Comparison of ENCODE assay signal across 19 cellular contexts in genomic region chr22:38108561-38109319, GRCh38. TPM values are rescaled to one million over a fixed set of nuclear protein-coding genes. Genes with fewer than 3 reads are reported as not detected.
DNase-seq lines count a peak whose midpoint lies in the region; ATAC-seq, FAIRE-seq and TF ChIP-seq lines count a peak whose summit lies in the region.
"Had no signal": no experiment of that assay in that cellular context is flagged by ENCODE, and none has a peak within 500 bp of the region (broad histone marks: within the 10 kb centered on the region; RNA-seq: fewer than 3 reads in every experiment).

No MANE protein-coding gene starts in this region.

- H3K27me3 Mint-ChIP-seq in CD8-positive, alpha-beta memory T cell = no peaks in the 10 kb centered on the region

- FAIRE-seq in kidney (lab: Jason Lieb, UNC) (no peak), GM12891 (lab: Jason Lieb, UNC) (no peak)
- FAIRE-seq: endometrium, G401.6 had no signal

- peak overlapping the region in 1 of 7 donors; percentile 35 for H3K4me3 Mint-ChIP-seq in CD8-positive, alpha-beta memory T cell

- peaks cover 0 to 9% (median 2%) of the 10 kb centered on the region in 3 donors for H3K36me3 Mint-ChIP-seq in CD8-positive, alpha-beta memory T cell

- TF ChIP-seq POLR2A in GM12891 (IDR thresholded peaks at IDR 0.05; ENCODE audit: low read depth, low read length) = no peak

- no peak overlapping the region for H3K9ac ChIP-seq in kidney (ENCODE audit: low read length in 2 of 2)

- no peaks in the 10 kb centered on the region for H3K4me1 ChIP-seq in CD8-positive, alpha-beta memory T cell (ENCODE audit: insufficient read depth, low read length)
- H3K4me1 ChIP-seq in kidney (ENCODE audit: control insufficient read depth in 1 of 2, insufficient read depth in 1 of 2, low read depth in 1 of 2, low read length in 2 of 2) (peaks cover 8 to 10% of the 10 kb centered on the region in 2 donors), osteoblast (ENCODE audit: insufficient read depth, low read length) (no peaks in the 10 kb centered on the region)

- no peaks in the 10 kb centered on the region for H3K9me3 ChIP-seq in CD8-positive, alpha-beta memory T cell (ENCODE audit: low read length)
- no peaks in the 10 kb centered on the region for H3K9me3 ChIP-seq in kidney (ENCODE audit: control insufficient read depth in 1 of 2, low read length in 2 of 2)
- no peaks in the 10 kb centered on the region for H3K9me3 ChIP-seq in osteoblast (ENCODE audit: low read depth, low read length)
- H3K9me3 ChIP-seq: heart right ventricle had no signal

- H3K27ac ChIP-seq in CD8-positive, alpha-beta memory T cell (ENCODE audit: low read depth, low read length) = no peak overlapping the region
- peak overlapping the region; percentile 67 for H3K27ac ChIP-seq in RWPE1
- no peak overlapping the region for H3K27ac ChIP-seq in kidney (ENCODE audit: low read depth in 2 of 2, low read length in 2 of 2)
- H3K27ac ChIP-seq in osteoblast (ENCODE audit: low read depth, low read length) = no peak overlapping the region
- H3K27ac ChIP-seq: heart right ventricle, WERI-Rb-1 had no signal

- H3K27ac Mint-ChIP-seq in CD8-positive, alpha-beta memory T cell = peak overlapping the region in 5 of 8 donors; percentile 51 to 95 (median 76)

- peaks cover 0 to 2% (median 0%) of the 10 kb centered on the region in 5 donors for H3K9me3 Mint-ChIP-seq in CD8-positive, alpha-beta memory T cell

- intact Hi-C loops in kidney (cut with DNase I) = no loop called here

- no peaks in the 10 kb centered on the region for H4K20me1 ChIP-seq in osteoblast (ENCODE audit: insufficient read depth, low read length)

- no peaks in the 10 kb centered on the region for H3K36me3 ChIP-seq in CD8-positive, alpha-beta memory T cell (ENCODE audit: insufficient read depth, low read length)
- H3K36me3 ChIP-seq in kidney (ENCODE audit: control insufficient read depth in 1 of 2, insufficient read depth in 2 of 2, low read length in 2 of 2) = no peaks in the 10 kb centered on the region
- no peaks in the 10 kb centered on the region for H3K36me3 ChIP-seq in osteoblast (ENCODE audit: insufficient read depth, low read length)
- H3K36me3 ChIP-seq: WERI-Rb-1 had no signal

- no peaks in the 10 kb centered on the region for H3K79me2 ChIP-seq in osteoblast (ENCODE audit: insufficient read depth, low read length)

- H3K27me3 ChIP-seq in CD8-positive, alpha-beta memory T cell (ENCODE audit: insufficient read depth, low read length, poor library complexity, severe bottlenecking) = no peaks in the 10 kb centered on the region
- no peaks in the 10 kb centered on the region for H3K27me3 ChIP-seq in osteoblast (ENCODE audit: insufficient read depth, low read length)
- H3K27me3 ChIP-seq: heart right ventricle had no signal

- POLR2A ChIA-PET in CD8-positive, alpha-beta memory T cell (lab: Charles Lee) = no interaction called here
- POLR2A ChIA-PET in RWPE1 (lab: Yijun Ruan, JAX; ENCODE audit: low non-redundant PET) = no interaction called here

- ATAC-seq in GM21528 (IDR thresholded peaks at IDR 0.05; ENCODE audit: low FRiP score, unreplicated experiment) = no peak

- no peak overlapping the region for H3K4me2 ChIP-seq in osteoblast (ENCODE audit: insufficient read depth, low read length)

- peak in 1 of 5 donors; percentile 41 for DNase-seq in CD8-positive, alpha-beta memory T cell
- no peak for DNase-seq in RWPE1 (ENCODE audit: low spot score)
- DNase-seq in kidney = peak; percentile 45
- DNase-seq in osteoblast (ENCODE audit: insufficient read length, low spot score, missing footprints) = peak; percentile 39
- no peak for DNase-seq in foreskin fibroblast
- DNase-seq in GM12891 (ENCODE audit: insufficient read length, low spot score) = no peak
- DNase-seq: activated CD8-positive, alpha-beta memory T cell treated with anti-CD3 and anti-CD28 coated beads for 24 hours; activated effector memory CD4-positive, alpha-beta T cell treated with Interleukin-2 at 50 U/mL for 16 hours; AML-193; anterior cingulate cortex; cerebellar nuclear complex; heart right ventricle; NCI-H510A; stimulated activated CD4-positive, alpha-beta T cell treated with anti-CD3 and anti-CD28 coated beads, Interleukin-1b, Interleukin-23, amount 100 ng/mL, for 48 hours; WERI-Rb-1 had no signal

- CTCF ChIA-PET in CD8-positive, alpha-beta memory T cell (lab: Charles Lee) = interaction anchor here (2.1 kb wide), 1 partner anchor 122 kb away, joined by 4 read pairs; no protein-coding TSS in a partner anchor
- CTCF ChIA-PET in RWPE1 (lab: Yijun Ruan, JAX) = no interaction called here

- peaks cover 17 to 20% (median 20%) of the 10 kb centered on the region in 3 donors for H3K4me1 Mint-ChIP-seq in CD8-positive, alpha-beta memory T cell

- no peak for TF ChIP-seq CTCF in RWPE1 (conservative IDR thresholded peaks at IDR 0.05; ENCODE audit: low read depth)
- no peak for TF ChIP-seq CTCF in kidney (IDR thresholded peaks at IDR 0.05; ENCODE audit: borderline replicate concordance, extremely low read depth, insufficient read depth)
- no peak for TF ChIP-seq CTCF in osteoblast (IDR thresholded peaks at IDR 0.05; ENCODE audit: extremely low read depth, low read depth, low read length)
- no peak for TF ChIP-seq CTCF in foreskin fibroblast (IDR thresholded peaks at IDR 0.05; ENCODE audit: low read depth, low read length)

- no peak overlapping the region for H2AFZ ChIP-seq in osteoblast (ENCODE audit: low read length)

- no peak overlapping the region for H3K4me3 ChIP-seq in CD8-positive, alpha-beta memory T cell (ENCODE audit: low read length)
- no peak overlapping the region for H3K4me3 ChIP-seq in kidney (ENCODE audit: low read length in 2 of 2)
- no peak overlapping the region for H3K4me3 ChIP-seq in osteoblast (ENCODE audit: insufficient read depth, low read length)
- no peak overlapping the region for H3K4me3 ChIP-seq in foreskin fibroblast (ENCODE audit: low read depth in 1 of 2, low read length in 2 of 2)
- H3K4me3 ChIP-seq: heart right ventricle had no signal

TF ChIP-seq in GM12891, 5 proteins besides CTCF, POLR2A, EP300 and RAD21:
- no peak for TF ChIP-seq POLR2AphosphoS5 (IDR thresholded peaks at IDR 0.05; ENCODE audit: low read depth, low read length)
- no peak for TF ChIP-seq TAF1 (IDR thresholded peaks at IDR 0.05; ENCODE audit: low read depth, low read length)
- no peak for TF ChIP-seq POU2F2 (IDR thresholded peaks at IDR 0.05; ENCODE audit: low read depth, low read length)
- TF ChIP-seq SPI1 (IDR thresholded peaks at IDR 0.05; ENCODE audit: low read depth, low read length) = no peak
- no peak for TF ChIP-seq PAX5 (IDR thresholded peaks at IDR 0.05; ENCODE audit: insufficient read depth, low read length, severe bottlenecking)

RNA-seq across cellular contexts. Expression of gene BAIAP2L2, which starts 1.7 kb away (rescaled TPM):
- total RNA-seq in CD8-positive, alpha-beta memory T cell = under 1 TPM; 0.53 to 0.58 TPM
- polyA plus RNA-seq in CD8-positive, alpha-beta memory T cell = not detected
- total RNA-seq in kidney (9.7 TPM), osteoblast (0.88 and 1.1 TPM in 2 replicates)
- polyA plus RNA-seq in kidney (ENCODE audit: insufficient read depth, low read depth, low replicate concordance) = 27.8 TPM
- 0.50 TPM for polyA plus RNA-seq in GM12891 (2012; ENCODE audit: low read depth, missing spikeins)

RNA-seq across cellular contexts. Expression of gene SLC16A8, which starts 24.8 kb away (rescaled TPM):
- total RNA-seq in CD8-positive, alpha-beta memory T cell = under 1 TPM in 1 of 2 experiments, not detected in 1; 0.35 TPM
- not detected for polyA plus RNA-seq in CD8-positive, alpha-beta memory T cell
- total RNA-seq in kidney (0.31 TPM), osteoblast (not detected in 2 replicates)
- 0.92 TPM for polyA plus RNA-seq in kidney (ENCODE audit: insufficient read depth, low read depth, low replicate concordance)
- polyA plus RNA-seq in GM12891 (2012; ENCODE audit: low read depth, missing spikeins) = 0.36 TPM
- total RNA-seq: T-helper 1 cell treated with Interleukin-12 subunit alpha and Interleukin-12 subunit beta and Interleukin-4 antibody, amounts not matched to agents 30 ng/mL and 1 ng/mL, for 36 hours had no signal

RNA-seq across cellular contexts. Expression of gene PICK1, which starts 51.5 kb away (rescaled TPM):
- total RNA-seq in CD8-positive, alpha-beta memory T cell = 10 to 100 TPM; 21.0 to 22.5 TPM
- polyA plus RNA-seq in CD8-positive, alpha-beta memory T cell = 9.4 TPM
- 43.4 TPM for total RNA-seq in kidney
- polyA plus RNA-seq in kidney (ENCODE audit: insufficient read depth, low read depth, low replicate concordance) = 28.4 TPM
- total RNA-seq in osteoblast = 14.4 and 15.6 TPM in 2 replicates
- polyA plus RNA-seq in GM12891 (2012; ENCODE audit: low read depth, missing spikeins) = 9.6 TPM

Comparison
In these comparisons a context has a peak if more than half of its experiments do, and no peak if none do; other contexts are left out.
1. DNase-seq: peak in kidney (single experiment) and osteoblast (single experiment); none in RWPE1 (single experiment), foreskin fibroblast (0 of 2) and GM12891 (single experiment).